13 cellular contexts compared by ENCODE assay signal in the genomic region with DNA sequence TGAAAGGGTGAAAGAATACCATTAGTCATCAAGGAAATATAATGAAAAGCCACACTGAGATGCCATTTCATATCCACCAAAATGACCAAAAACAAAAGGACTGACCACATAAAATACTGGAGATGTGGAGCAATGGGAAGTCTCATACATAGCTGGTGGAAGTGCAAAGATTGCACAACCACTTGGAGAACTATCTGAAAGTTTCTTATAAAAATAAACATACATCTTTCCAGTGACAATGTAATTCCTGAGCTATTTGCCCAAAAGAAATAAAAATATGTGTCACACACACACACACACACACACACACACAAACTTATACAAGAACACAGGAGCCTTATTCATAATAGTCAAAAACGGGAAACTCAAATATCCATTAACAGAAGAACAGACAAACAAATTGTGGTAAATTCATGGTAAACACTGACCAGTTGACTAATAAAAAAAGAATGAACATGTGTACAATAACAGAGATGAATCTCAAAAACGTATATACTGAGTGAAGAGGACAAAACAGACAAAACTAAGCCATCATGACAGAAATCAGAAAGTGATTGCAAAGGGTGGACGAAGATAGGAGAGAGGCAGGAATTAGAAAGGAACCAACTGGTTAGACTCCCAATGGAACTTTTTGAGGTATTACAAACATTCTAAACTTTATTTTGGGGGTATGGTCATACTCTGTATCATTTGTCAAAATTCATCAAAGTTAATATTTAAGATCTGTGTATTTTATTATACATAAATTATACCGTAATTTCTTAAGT. TPM values are rescaled to one million over a fixed set of nuclear protein-coding genes. Genes with fewer than 3 reads are reported as not detected.
DNase-seq lines count a peak whose midpoint lies in the region; ATAC-seq and TF ChIP-seq lines count a peak whose summit lies in the region.
"Had no signal": no experiment of that assay in that cellular context is flagged by ENCODE, and none has a peak within 500 bp of the region (broad histone marks: within the 10 kb centered on the region; RNA-seq: fewer than 3 reads in every experiment).

No MANE protein-coding gene starts in this region.

- 67 to 79% (median 68%) methylated on average over 4 of the region's 4 CpGs for WGBS in ovary, 3 donors

- no peaks in the 10 kb centered on the region for H3K9me3 ChIP-seq in ovary
- H3K9me3 ChIP-seq: testis had no signal

- H3K27ac ChIP-seq in ACC112 (ENCODE audit: low read depth, low read length) (peak overlapping the region; percentile 67), ovary (no peak overlapping the region)
- H3K27ac ChIP-seq: testis had no signal

- no peak overlapping the region for H2AFZ ChIP-seq in ACC112 (ENCODE audit: low read length, unreplicated experiment)
- H2AFZ ChIP-seq: GM23338 had no signal

- in situ Hi-C loops in astrocyte of the cerebellum (cut with HindIII; ENCODE audit: low sequenced_read_pairs), result no loop called here

- peak overlapping the region; percentile 47 for H3K4me3 ChIP-seq in ACC112 (ENCODE audit: low read depth, low read length)
- H3K4me3 ChIP-seq in astrocyte of the cerebellum (ENCODE audit: low read depth, low read length), result no peak overlapping the region
- no peak overlapping the region for H3K4me3 ChIP-seq in ovary
- H3K4me3 ChIP-seq: GM23338, testis had no signal

- TF ChIP-seq POLR2A in ovary (IDR thresholded peaks at IDR 0.05), result no peak

- ATAC-seq in HG02610 (IDR thresholded peaks at IDR 0.05; ENCODE audit: unreplicated experiment) (no peak), left colon (no peak)
- ATAC-seq: GM23338 had no signal

- H3K27me3 ChIP-seq in ACC112 (ENCODE audit: insufficient read depth, low read length) (no peaks in the 10 kb centered on the region), ovary (no peaks in the 10 kb centered on the region)
- H3K27me3 ChIP-seq: testis had no signal

- H3K79me2 ChIP-seq in ACC112 (ENCODE audit: control insufficient read depth, insufficient read depth, low read length, unreplicated experiment), result peaks cover 86% of the 10 kb centered on the region

- TF ChIP-seq EP300 in ovary (IDR thresholded peaks at IDR 0.05), result no peak

- H3K36me3 ChIP-seq in ACC112 (ENCODE audit: insufficient read depth, low read length) (no peaks in the 10 kb centered on the region), ovary (no peaks in the 10 kb centered on the region)

- H3K4me1 ChIP-seq in ACC112 (ENCODE audit: control insufficient read depth, insufficient read depth, low read length, unreplicated experiment), result peaks cover 39% of the 10 kb centered on the region
- H3K4me1 ChIP-seq in ovary (ENCODE audit: insufficient read depth), result peaks cover 2% of the 10 kb centered on the region

- TF ChIP-seq CTCF in astrocyte of the cerebellum (IDR thresholded peaks at IDR 0.05; ENCODE audit: low read depth, low read length, missing control alignments) (no peak), ovary (IDR thresholded peaks at IDR 0.05) (no peak)

- DNase-seq in HCEC 1CT (peak; percentile 95), astrocyte of the cerebellum (ENCODE audit: low read depth) (peak; percentile 94), hepatic stellate cell (ENCODE audit: low spot score) (peak; percentile 45), left colon (no peak), ovary (no peak), NCI-H526 (lab: John Stamatoyannopoulos, UW) (no peak)
- DNase-seq: activated CD4-positive, alpha-beta T cell treated with anti-CD3 and anti-CD28 coated beads, Interleukin-2, amount 50 U/mL, for 4 hours; head of caudate nucleus; NCI-H1436 treated with DMSO at 0.1 percent for 48 hours; testis had no signal

- intact Hi-C loops in left colon (cut with DNase I, micrococcal nuclease), result no loop called here
- intact Hi-C loops in ovary (cut with DNase I), result no loop called here

RNA-seq across cellular contexts. Expression of a gene that starts 21.5 kb away (rescaled TPM):
- 100 to 1,000 TPM in 1 of 2 donors, 10 to 100 TPM in 1; 93.3 to 108 TPM for total RNA-seq in left colon
- total RNA-seq in ovary, result 10 to 100 TPM; 36.8 to 71.5 (median 50.8) TPM
- 10 to 100 TPM; 29.1 to 43.5 TPM for polyA plus RNA-seq in ovary

Comparison
In these comparisons a context has a peak if more than half of its experiments do, and no peak if none do; other contexts are left out.
1. DNase-seq: peak in HCEC 1CT (single experiment), astrocyte of the cerebellum (single experiment) and hepatic stellate cell (single experiment); none in left colon (0 of 2), ovary (0 of 5) and NCI-H526 (0 of 2).